Comparison of ENCODE assay signal across 22 cellular contexts in genomic region chr4:704198-704891, GRCh38. TPM values are rescaled to one million over a fixed set of nuclear protein-coding genes. Genes with fewer than 3 reads are reported as not detected.
A peak's percentile ranks its signal among the peaks of the same experiment; 100 is the strongest.
DNase-seq lines count a peak whose midpoint lies in the region; ATAC-seq and TF ChIP-seq lines count a peak whose summit lies in the region.
"Had no signal": no experiment of that assay in that cellular context is flagged by ENCODE, and none has a peak within 500 bp of the region (broad histone marks: within the 10 kb centered on the region; RNA-seq: fewer than 3 reads in every experiment).

No MANE protein-coding gene starts in this region.

- no peaks in the 10 kb centered on the region for H3K27me3 Mint-ChIP-seq in T-helper 2 cell treated with Interferon-gamma antibody and Interleukin-4, amounts not matched to agents 5 μg/mL and 100 μg/mL, for 36 hours (ENCODE audit: low read depth)
- no peaks in the 10 kb centered on the region for H3K27me3 Mint-ChIP-seq in T-helper 17 cell

- no peak for TF ChIP-seq CTCF in right lobe of liver (IDR thresholded peaks at IDR 0.05)

- H3K36me3 ChIP-seq in right lobe of liver: no peaks in the 10 kb centered on the region
- H3K36me3 ChIP-seq: adrenal gland, cardiac muscle cell, upper lobe of left lung had no signal

- H3K9me3 ChIP-seq in T-helper 17 cell (ENCODE audit: control insufficient read depth, low read length, poor library complexity, severe bottlenecking): no peaks in the 10 kb centered on the region
- no peaks in the 10 kb centered on the region for H3K9me3 ChIP-seq in right lobe of liver
- H3K9me3 ChIP-seq: adrenal gland, upper lobe of left lung had no signal

- peaks cover 3% of the 10 kb centered on the region for H3K36me3 Mint-ChIP-seq in T-helper 2 cell treated with Interferon-gamma antibody and Interleukin-4, amounts not matched to agents 5 μg/mL and 100 μg/mL, for 36 hours (ENCODE audit: low read depth)
- no peaks in the 10 kb centered on the region for H3K36me3 Mint-ChIP-seq in T-helper 17 cell (ENCODE audit: low read depth)

- H3K4me1 Mint-ChIP-seq in T-helper 2 cell treated with Interferon-gamma antibody and Interleukin-4, amounts not matched to agents 5 μg/mL and 100 μg/mL, for 36 hours (ENCODE audit: low read depth): peaks cover 15% of the 10 kb centered on the region
- H3K4me1 Mint-ChIP-seq in T-helper 17 cell: peaks cover 15% of the 10 kb centered on the region

- no peaks in the 10 kb centered on the region for H3K9me3 Mint-ChIP-seq in T-helper 2 cell treated with Interferon-gamma antibody and Interleukin-4, amounts not matched to agents 5 μg/mL and 100 μg/mL, for 36 hours

- H3K27me3 ChIP-seq in right lobe of liver: no peaks in the 10 kb centered on the region
- H3K27me3 ChIP-seq: adrenal gland, cardiac muscle cell, upper lobe of left lung had no signal

- H3K27ac Mint-ChIP-seq in T-helper 2 cell treated with Interferon-gamma antibody and Interleukin-4, amounts not matched to agents 5 μg/mL and 100 μg/mL, for 36 hours: no peak overlapping the region
- peak overlapping the region; percentile 2 for H3K27ac Mint-ChIP-seq in T-helper 17 cell
- H3K27ac Mint-ChIP-seq: H9, WTC11 had no signal

- H3K4me1 ChIP-seq in right lobe of liver: peaks cover 0 to 5% (median 0%) of the 10 kb centered on the region in 4 donors

- 98% methylated on average over 11 of the region's 46 CpGs for WGBS in right lobe of liver (ENCODE audit: insufficient coverage, low coverage, low lambda C conversion rate, missing lambda C conversion rate)

- no peak for DNase-seq in T-helper 2 cell treated with Interferon-gamma antibody and Interleukin-4, amounts not matched to agents 5 μg/mL and 100 μg/mL, for 36 hours (ENCODE audit: low spot score)
- DNase-seq in T-helper 2 cell (no peak), T-helper 17 cell (no peak), right lobe of liver (peak in 2 of 3 donors; percentile 50 to 63), posterior vena cava (ENCODE audit: low spot score) (peak; percentile 81), D341Med (ENCODE audit: low spot score) (no peak), NCI-H2107 (lab: John Stamatoyannopoulos, UW) (no peak)
- DNase-seq: activated CD8-positive, alpha-beta memory T cell treated with anti-CD3 and anti-CD28 coated beads for 24 hours; GF-D8; H9; hypothalamus; islet precursor cell; NCI-H1694; NCI-H748 treated with DMSO at 0.1 percent for 48 hours; retina; SHP77 treated with DMSO at 0.1 percent for 48 hours had no signal

- no peak overlapping the region for H3K27ac ChIP-seq in right lobe of liver
- H3K27ac ChIP-seq: cardiac muscle cell had no signal

- intact Hi-C loops in right lobe of liver (cut with DNase I) (no loop called here), posterior vena cava (cut with DNase I) (no loop called here)

- H3K4me3 Mint-ChIP-seq in T-helper 2 cell treated with Interferon-gamma antibody and Interleukin-4, amounts not matched to agents 5 μg/mL and 100 μg/mL, for 36 hours: peak overlapping the region; percentile 87
- H3K4me3 Mint-ChIP-seq in T-helper 17 cell: peak overlapping the region; percentile 90

- no peak for TF ChIP-seq POLR2A in right lobe of liver (IDR thresholded peaks at IDR 0.05)

- ATAC-seq in T-helper 17 cell (no peak), right lobe of liver (no peak), GM19395 (IDR thresholded peaks at IDR 0.05; ENCODE audit: unreplicated experiment) (no peak)

- H3K4me3 ChIP-seq in right lobe of liver: no peak overlapping the region

RNA-seq across cellular contexts. Expression of gene PCGF3, which starts 1.3 kb away (rescaled TPM):
- total RNA-seq in T-helper 17 cell (10 to 100 TPM; 31.3 to 38.0 TPM), right lobe of liver (10 to 100 TPM; 13.0 to 23.5 (median 14.7) TPM), posterior vena cava (10 to 100 TPM; 25.6 to 35.8 TPM)

RNA-seq across cellular contexts. Expression of gene SLC49A3, which starts 15.4 kb away (rescaled TPM):
- total RNA-seq in T-helper 17 cell (1 to 10 TPM; 1.1 to 2.7 TPM), right lobe of liver (1 to 10 TPM; 2.9 to 9.0 (median 5.2) TPM), posterior vena cava (10 to 100 TPM in 1 of 2 donors, 1 to 10 TPM in 1; 9.3 to 10.4 TPM)
- total RNA-seq: M059J had no signal

RNA-seq across cellular contexts. Expression of gene MYL5, which starts 30.0 kb away (rescaled TPM):
- total RNA-seq in T-helper 17 cell (10 to 100 TPM; 20.3 to 22.9 TPM), right lobe of liver (1 to 10 TPM; 6.9 to 9.2 (median 8.4) TPM), posterior vena cava (10 to 100 TPM in 1 of 2 donors, 1 to 10 TPM in 1; 7.9 to 12.4 TPM)

RNA-seq across cellular contexts. Expression of gene ATP5ME, which starts 30.3 kb away (rescaled TPM):
- total RNA-seq in T-helper 17 cell (100 to 1,000 TPM in 1 of 2 donors, 10 to 100 TPM in 1; 98.4 to 120 TPM), right lobe of liver (100 to 1,000 TPM in 4 of 6 experiments, 10 to 100 TPM in 2; 78.2 to 225 (median 162) TPM), posterior vena cava (100 to 1,000 TPM; 180 to 237 TPM)

Comparison
In these comparisons a context has a peak if more than half of its experiments do, and no peak if none do; other contexts are left out.
1. DNase-seq: peak in right lobe of liver (2 of 3) and posterior vena cava (single experiment); none in T-helper 2 cell treated with Interferon-gamma antibody and Interleukin-4, amounts not matched to agents 5 μg/mL and 100 μg/mL, for 36 hours (single experiment), T-helper 2 cell (0 of 5), T-helper 17 cell (0 of 3), D341Med (single experiment) and NCI-H2107 (single experiment).